ENCODE assay signal across 8 cellular contexts in the genomic region with DNA sequence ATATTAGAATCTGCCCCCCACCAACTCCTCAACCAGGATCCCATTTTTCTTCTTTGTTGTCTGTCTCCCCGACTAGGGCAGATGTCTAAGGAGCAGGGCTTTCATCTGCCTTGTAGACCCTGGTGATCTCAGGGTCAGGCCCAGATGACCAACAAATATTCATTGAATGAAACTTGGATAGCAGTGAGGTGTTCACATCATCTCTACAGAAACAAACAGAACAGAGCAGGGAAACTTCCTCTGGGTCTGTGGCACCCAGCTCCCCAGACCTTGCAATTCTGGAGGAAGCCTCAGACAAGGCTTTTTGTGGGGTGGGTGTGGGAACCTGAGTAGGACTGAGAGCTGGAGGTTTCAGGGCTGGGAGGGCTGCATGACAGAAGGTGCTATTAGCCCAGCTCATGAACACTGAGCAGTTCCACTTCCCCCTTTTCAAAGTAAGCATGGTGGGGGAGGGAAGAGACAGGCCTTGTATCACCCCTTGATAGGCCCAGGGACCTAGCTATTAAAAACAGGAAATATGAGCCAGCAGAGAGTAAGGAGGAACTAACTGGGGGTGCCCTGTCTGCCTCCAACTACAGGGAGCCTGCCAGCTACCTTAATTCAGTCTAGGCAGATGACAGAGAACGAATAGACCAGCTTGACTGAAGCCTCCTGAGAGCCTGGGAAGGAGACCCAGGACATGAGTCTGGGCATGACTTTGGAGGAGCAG. TPM values are rescaled to one million over a fixed set of nuclear protein-coding genes. Genes with fewer than 3 reads are reported as not detected.
DNase-seq lines count a peak whose midpoint lies in the region; ATAC-seq and TF ChIP-seq lines count a peak whose summit lies in the region.

No MANE protein-coding gene starts in this region.

- H3K4me1 Mint-ChIP-seq in CD4-positive, alpha-beta memory T cell, result peaks cover 23 to 34% (median 28%) of the 10 kb centered on the region in 4 donors

- TF ChIP-seq CTCF in Peyer's patch (IDR thresholded peaks at IDR 0.05), result no peak

- no peaks in the 10 kb centered on the region for H3K36me3 ChIP-seq in CD4-positive, alpha-beta memory T cell (ENCODE audit: insufficient read depth, low read length)
- no peaks in the 10 kb centered on the region for H3K36me3 ChIP-seq in Peyer's patch

- H3K27ac Mint-ChIP-seq in CD4-positive, alpha-beta memory T cell, result peak overlapping the region in 5 of 7 donors; percentile 19 to 66 (median 44)

- H3K9me3 Mint-ChIP-seq in CD4-positive, alpha-beta memory T cell, result no peaks in the 10 kb centered on the region

- H3K27me3 Mint-ChIP-seq in CD4-positive, alpha-beta memory T cell, result no peaks in the 10 kb centered on the region

- no peaks in the 10 kb centered on the region for H3K27me3 ChIP-seq in CD4-positive, alpha-beta memory T cell (ENCODE audit: insufficient read depth, low read length)
- no peaks in the 10 kb centered on the region for H3K27me3 ChIP-seq in Peyer's patch

- H3K36me3 Mint-ChIP-seq in CD4-positive, alpha-beta memory T cell, result no peaks in the 10 kb centered on the region

- no peak for TF ChIP-seq POLR2A in Peyer's patch (IDR thresholded peaks at IDR 0.05)

- H3K27ac ChIP-seq in CD4-positive, alpha-beta memory T cell (ENCODE audit: low read depth, low read length), result no peak overlapping the region
- H3K27ac ChIP-seq in Peyer's patch, result peak overlapping the region; percentile 1 to 64 (median 24)

- CTCF ChIA-PET in CD4-positive, alpha-beta memory T cell (lab: Charles Lee; ENCODE audit: partially characterized antibody), result interaction anchor here (0.6 to 16.1 kb wide), 60 partner anchors 8 to 353 kb away, joined by 3 to 374 read pairs (median 6); partner anchors contain the start of genes LPIN3, PLCG1 and TOP1

- H3K9me3 ChIP-seq in CD4-positive, alpha-beta memory T cell (ENCODE audit: control insufficient read depth in 1 of 2, low read length in 2 of 2), result no peaks in the 10 kb centered on the region
- H3K9me3 ChIP-seq in Peyer's patch, result no peaks in the 10 kb centered on the region

- intact Hi-C loops in CD4-positive, alpha-beta memory T cell (cut with micrococcal nuclease), result loop anchor here (1.0 to 5.0 kb wide), 3 partner anchors 36 to 349 kb away; partner anchors contain the start of genes LPIN3 and TOP1
- intact Hi-C loops in left ventricle myocardium superior (cut with micrococcal nuclease), result loop anchor here (2.0 to 5.0 kb wide), 2 partner anchors 87 to 106 kb away; no protein-coding TSS in a partner anchor

- peaks cover 30% of the 10 kb centered on the region for H3K4me1 ChIP-seq in CD4-positive, alpha-beta memory T cell (ENCODE audit: insufficient read depth, low read length)
- peaks cover 0 to 18% (median 8%) of the 10 kb centered on the region in 4 donors for H3K4me1 ChIP-seq in Peyer's patch

- ATAC-seq in GM19023 (IDR thresholded peaks at IDR 0.05; ENCODE audit: unreplicated experiment) (peak; percentile 86), HG03039 (IDR thresholded peaks at IDR 0.05; ENCODE audit: unreplicated experiment) (peak; percentile 91), left ventricle myocardium superior (peak; percentile 76)

- DNase-seq in CD4-positive, alpha-beta memory T cell, result peak in 1 of 5 donors; percentile 8
- peak in 2 of 3 donors; percentile 82 to 86 for DNase-seq in Peyer's patch
- no peak for DNase-seq in left ventricle myocardium superior
- no peak for DNase-seq in NCI-H510A (lab: John Stamatoyannopoulos, UW)
- no peak for DNase-seq in NCI-H1048 (lab: John Stamatoyannopoulos, UW)
- no peak for DNase-seq in DMS79 (lab: John Stamatoyannopoulos, UW)

- H3K4me3 ChIP-seq in CD4-positive, alpha-beta memory T cell (ENCODE audit: low read length in 2 of 2), result no peak overlapping the region
- H3K4me3 ChIP-seq in Peyer's patch, result no peak overlapping the region

- POLR2A ChIA-PET in CD4-positive, alpha-beta memory T cell (lab: Charles Lee; ENCODE audit: partially characterized antibody), result interaction anchor here (0.8 to 2.1 kb wide), 12 partner anchors 11 to 241 kb away, joined by 3 to 12 read pairs (median 4); partner anchors contain the start of gene TOP1

- peak overlapping the region in 2 of 8 donors; percentile 40 to 56 for H3K4me3 Mint-ChIP-seq in CD4-positive, alpha-beta memory T cell

RNA-seq across cellular contexts. Expression of gene TOP1, which starts 37.3 kb away (rescaled TPM):
- total RNA-seq in CD4-positive, alpha-beta memory T cell, result 10 to 100 TPM; 44.4 to 47.5 TPM
- polyA plus RNA-seq in CD4-positive, alpha-beta memory T cell, result 10 to 100 TPM in 1 of 2 donors, 1 to 10 TPM in 1; 3.8 to 15.5 TPM
- 10 to 100 TPM; 34.4 to 72.6 (median 39.8) TPM for total RNA-seq in Peyer's patch
- total RNA-seq in left ventricle myocardium superior, result 25.3 TPM

Comparison
In these comparisons a context has a peak if more than half of its experiments do, and no peak if none do; other contexts are left out.
1. DNase-seq: peak in Peyer's patch (2 of 3); none in left ventricle myocardium superior (single experiment), NCI-H510A (single experiment), NCI-H1048 (single experiment) and DMS79 (single experiment).
2. Peak in every context shown above with its lines, with median percentiles within 50 percentile points of each other: ATAC-seq.